23 cellular contexts compared by ENCODE assay signal in the genomic region with DNA sequence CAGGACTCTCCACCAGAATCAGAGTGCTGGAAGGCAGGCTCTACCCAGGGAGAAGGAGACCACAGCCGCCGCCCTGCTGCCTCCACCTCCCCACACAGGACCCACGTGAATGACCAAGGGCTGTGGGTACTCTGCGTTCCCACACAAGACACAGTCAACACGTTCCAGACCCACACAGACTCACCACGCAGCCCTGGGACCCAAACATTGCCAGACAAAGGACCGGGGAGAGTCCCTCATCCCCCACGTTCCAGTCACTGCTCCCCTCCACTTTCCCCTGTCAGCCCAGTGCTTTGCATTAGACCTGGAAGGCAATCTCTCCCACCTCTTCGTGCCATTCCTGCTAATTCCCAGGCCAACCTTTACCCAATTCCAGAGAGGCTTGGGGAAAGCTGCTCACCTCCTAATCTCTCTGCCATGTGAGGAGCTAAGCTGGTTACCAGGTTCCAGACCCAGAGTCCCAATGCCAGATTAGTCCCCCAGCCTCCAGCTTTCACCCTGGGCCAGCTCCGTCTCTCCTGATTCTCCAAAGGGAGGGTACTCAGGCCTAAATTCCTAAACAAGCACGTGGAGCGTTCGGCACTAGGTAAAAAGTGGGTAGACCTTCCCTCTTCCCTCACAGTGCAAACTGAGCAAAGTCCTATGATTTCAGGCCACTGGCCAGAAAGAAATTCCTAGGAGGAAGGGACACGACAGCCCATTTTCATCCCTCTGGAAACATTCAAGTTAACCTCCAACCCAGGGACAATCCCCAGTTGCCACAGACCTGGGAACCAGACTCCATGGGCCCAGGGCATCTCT. TPM values are rescaled to one million over a fixed set of nuclear protein-coding genes. Genes with fewer than 3 reads are reported as not detected.
"Had no signal": no experiment of that assay in that cellular context is flagged by ENCODE, and none has a peak within 500 bp of the region (broad histone marks: within the 10 kb centered on the region; RNA-seq: fewer than 3 reads in every experiment).

No MANE protein-coding gene starts in this region.

- FAIRE-seq: colon, pancreas had no signal

- H3K36me3 ChIP-seq: esophagus squamous epithelium, heart right ventricle, left ventricle myocardium inferior, pancreas, right atrium auricular region, tibial nerve had no signal

- H3K4me3 Mint-ChIP-seq: activated CD4-positive, alpha-beta memory T cell treated with anti-CD3 and anti-CD28 coated beads for 36 hours had no signal

- H3K4me3 ChIP-seq: esophagus squamous epithelium, heart right ventricle, left ventricle myocardium inferior, pancreas, psoas muscle, right atrium auricular region, tibial nerve had no signal

- H3K27ac ChIP-seq: esophagus squamous epithelium, heart right ventricle, left ventricle myocardium inferior, pancreas, psoas muscle, right atrium auricular region, tibial nerve had no signal

- DNase-seq: activated CD4-positive, alpha-beta memory T cell treated with anti-CD3 and anti-CD28 coated beads for 36 hours; activated CD4-positive, alpha-beta T cell treated with anti-CD3 and anti-CD28 coated beads for 4 hours; activated CD8-positive, alpha-beta memory T cell treated with anti-CD3 and anti-CD28 coated beads, Interleukin-2, amount 50 U/mL, for 4 hours; activated T-cell treated with anti-CD3 and anti-CD28 coated beads, Interleukin-2, amount 50 U/mL, for 1 hour; anterior cingulate cortex; dermis blood vessel endothelial cell; effector CD4-positive, alpha-beta T cell; esophagus squamous epithelium; foreskin melanocyte; heart right ventricle; left ventricle myocardium inferior; pancreas; psoas muscle; stimulated activated CD4-positive, alpha-beta T cell treated with anti-CD3 and anti-CD28 coated beads, Interleukin-15, amount 100 ng/mL, for 24 hours; stimulated activated CD4-positive, alpha-beta T cell treated with anti-CD3 and anti-CD28 coated beads, Interleukin-2, amount 100 ng/mL, for 24 hours; stimulated activated naive CD4-positive, alpha-beta T cell treated with Interleukin-2 at 50 U/mL for 16 hours had no signal

- ATAC-seq: heart right ventricle, pancreas, psoas muscle had no signal

- H3K36me3 Mint-ChIP-seq: activated CD4-positive, alpha-beta memory T cell treated with anti-CD3 and anti-CD28 coated beads for 36 hours; activated naive CD4-positive, alpha-beta T cell treated with anti-CD3 and anti-CD28 coated beads, Interleukin-2, amount 50 U/mL, for 72 hours had no signal

- H3K9me3 Mint-ChIP-seq: activated CD4-positive, alpha-beta memory T cell treated with anti-CD3 and anti-CD28 coated beads for 36 hours; activated naive CD4-positive, alpha-beta T cell treated with anti-CD3 and anti-CD28 coated beads, Interleukin-2, amount 50 U/mL, for 72 hours had no signal

- H3K4me1 ChIP-seq: esophagus squamous epithelium, pancreas, psoas muscle, tibial nerve had no signal

- H3K9me3 ChIP-seq: esophagus squamous epithelium, heart right ventricle, left ventricle myocardium inferior, pancreas, psoas muscle, right atrium auricular region, tibial nerve had no signal

- H3K27ac Mint-ChIP-seq: activated CD4-positive, alpha-beta memory T cell treated with anti-CD3 and anti-CD28 coated beads for 36 hours; activated naive CD4-positive, alpha-beta T cell treated with anti-CD3 and anti-CD28 coated beads, Interleukin-2, amount 50 U/mL, for 72 hours had no signal

RNA-seq across cellular contexts. Expression of a gene that starts 4.9 kb away (rescaled TPM):
- total RNA-seq: activated naive CD4-positive, alpha-beta T cell treated with anti-CD3 and anti-CD28 coated beads, Interleukin-2, amount 50 U/mL, for 72 hours; esophagus squamous epithelium; glomerular endothelial cell; lung microvascular endothelial cell; ureter had no signal

RNA-seq across cellular contexts. Expression of a gene that starts 43.8 kb away (rescaled TPM):
- total RNA-seq: activated naive CD4-positive, alpha-beta T cell treated with anti-CD3 and anti-CD28 coated beads, Interleukin-2, amount 50 U/mL, for 72 hours; lung microvascular endothelial cell had no signal
